In the genomic region with DNA sequence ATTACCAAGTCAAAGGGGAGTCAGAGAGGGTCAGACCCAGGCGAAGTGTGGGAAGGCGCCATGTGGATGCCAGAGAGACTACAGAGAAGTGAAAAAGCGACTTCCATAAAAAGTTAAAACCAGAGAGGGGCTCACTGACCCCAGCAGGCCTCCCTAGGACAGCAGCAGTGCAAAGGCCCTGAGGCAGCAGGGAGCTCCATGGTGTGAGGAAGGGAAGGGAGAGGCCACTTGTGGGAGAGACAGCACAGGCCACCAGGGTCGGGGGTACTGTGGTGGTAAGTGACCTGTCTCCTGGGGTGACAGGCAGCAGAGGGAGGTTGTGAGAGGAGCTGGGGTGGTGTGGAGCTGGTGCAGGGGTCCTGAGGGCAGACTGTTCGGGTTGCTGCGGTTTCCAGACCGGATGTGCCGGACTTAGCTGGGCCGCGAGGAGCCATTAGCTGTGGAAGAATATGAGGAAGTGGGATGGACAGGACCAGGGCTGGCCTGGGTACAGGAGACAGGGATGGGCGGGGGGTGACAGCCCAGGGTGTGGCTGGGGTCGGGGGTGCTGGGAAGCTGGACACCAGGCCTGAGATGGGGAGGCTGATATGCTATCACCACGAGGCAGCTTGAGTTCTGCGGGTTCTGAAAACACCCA, we compare ENCODE assay signal across 2 cellular contexts.
A peak's percentile ranks its signal among the peaks of the same experiment; 100 is the strongest.
TF ChIP-seq lines count a peak whose summit lies in the region.

No MANE protein-coding gene starts in this region.

TF ChIP-seq in GM23338, 12 proteins besides CTCF, POLR2A, EP300 and RAD21 (continues in another document):
- TF ChIP-seq POLR2AphosphoS5 (IDR thresholded peaks at IDR 0.05; ENCODE audit: low read depth), result no peak
- no peak for TF ChIP-seq ZNF331 (CRISPR knock-in tag; IDR thresholded peaks at IDR 0.05; ENCODE audit: low read depth)
- TF ChIP-seq, protein P1, sequence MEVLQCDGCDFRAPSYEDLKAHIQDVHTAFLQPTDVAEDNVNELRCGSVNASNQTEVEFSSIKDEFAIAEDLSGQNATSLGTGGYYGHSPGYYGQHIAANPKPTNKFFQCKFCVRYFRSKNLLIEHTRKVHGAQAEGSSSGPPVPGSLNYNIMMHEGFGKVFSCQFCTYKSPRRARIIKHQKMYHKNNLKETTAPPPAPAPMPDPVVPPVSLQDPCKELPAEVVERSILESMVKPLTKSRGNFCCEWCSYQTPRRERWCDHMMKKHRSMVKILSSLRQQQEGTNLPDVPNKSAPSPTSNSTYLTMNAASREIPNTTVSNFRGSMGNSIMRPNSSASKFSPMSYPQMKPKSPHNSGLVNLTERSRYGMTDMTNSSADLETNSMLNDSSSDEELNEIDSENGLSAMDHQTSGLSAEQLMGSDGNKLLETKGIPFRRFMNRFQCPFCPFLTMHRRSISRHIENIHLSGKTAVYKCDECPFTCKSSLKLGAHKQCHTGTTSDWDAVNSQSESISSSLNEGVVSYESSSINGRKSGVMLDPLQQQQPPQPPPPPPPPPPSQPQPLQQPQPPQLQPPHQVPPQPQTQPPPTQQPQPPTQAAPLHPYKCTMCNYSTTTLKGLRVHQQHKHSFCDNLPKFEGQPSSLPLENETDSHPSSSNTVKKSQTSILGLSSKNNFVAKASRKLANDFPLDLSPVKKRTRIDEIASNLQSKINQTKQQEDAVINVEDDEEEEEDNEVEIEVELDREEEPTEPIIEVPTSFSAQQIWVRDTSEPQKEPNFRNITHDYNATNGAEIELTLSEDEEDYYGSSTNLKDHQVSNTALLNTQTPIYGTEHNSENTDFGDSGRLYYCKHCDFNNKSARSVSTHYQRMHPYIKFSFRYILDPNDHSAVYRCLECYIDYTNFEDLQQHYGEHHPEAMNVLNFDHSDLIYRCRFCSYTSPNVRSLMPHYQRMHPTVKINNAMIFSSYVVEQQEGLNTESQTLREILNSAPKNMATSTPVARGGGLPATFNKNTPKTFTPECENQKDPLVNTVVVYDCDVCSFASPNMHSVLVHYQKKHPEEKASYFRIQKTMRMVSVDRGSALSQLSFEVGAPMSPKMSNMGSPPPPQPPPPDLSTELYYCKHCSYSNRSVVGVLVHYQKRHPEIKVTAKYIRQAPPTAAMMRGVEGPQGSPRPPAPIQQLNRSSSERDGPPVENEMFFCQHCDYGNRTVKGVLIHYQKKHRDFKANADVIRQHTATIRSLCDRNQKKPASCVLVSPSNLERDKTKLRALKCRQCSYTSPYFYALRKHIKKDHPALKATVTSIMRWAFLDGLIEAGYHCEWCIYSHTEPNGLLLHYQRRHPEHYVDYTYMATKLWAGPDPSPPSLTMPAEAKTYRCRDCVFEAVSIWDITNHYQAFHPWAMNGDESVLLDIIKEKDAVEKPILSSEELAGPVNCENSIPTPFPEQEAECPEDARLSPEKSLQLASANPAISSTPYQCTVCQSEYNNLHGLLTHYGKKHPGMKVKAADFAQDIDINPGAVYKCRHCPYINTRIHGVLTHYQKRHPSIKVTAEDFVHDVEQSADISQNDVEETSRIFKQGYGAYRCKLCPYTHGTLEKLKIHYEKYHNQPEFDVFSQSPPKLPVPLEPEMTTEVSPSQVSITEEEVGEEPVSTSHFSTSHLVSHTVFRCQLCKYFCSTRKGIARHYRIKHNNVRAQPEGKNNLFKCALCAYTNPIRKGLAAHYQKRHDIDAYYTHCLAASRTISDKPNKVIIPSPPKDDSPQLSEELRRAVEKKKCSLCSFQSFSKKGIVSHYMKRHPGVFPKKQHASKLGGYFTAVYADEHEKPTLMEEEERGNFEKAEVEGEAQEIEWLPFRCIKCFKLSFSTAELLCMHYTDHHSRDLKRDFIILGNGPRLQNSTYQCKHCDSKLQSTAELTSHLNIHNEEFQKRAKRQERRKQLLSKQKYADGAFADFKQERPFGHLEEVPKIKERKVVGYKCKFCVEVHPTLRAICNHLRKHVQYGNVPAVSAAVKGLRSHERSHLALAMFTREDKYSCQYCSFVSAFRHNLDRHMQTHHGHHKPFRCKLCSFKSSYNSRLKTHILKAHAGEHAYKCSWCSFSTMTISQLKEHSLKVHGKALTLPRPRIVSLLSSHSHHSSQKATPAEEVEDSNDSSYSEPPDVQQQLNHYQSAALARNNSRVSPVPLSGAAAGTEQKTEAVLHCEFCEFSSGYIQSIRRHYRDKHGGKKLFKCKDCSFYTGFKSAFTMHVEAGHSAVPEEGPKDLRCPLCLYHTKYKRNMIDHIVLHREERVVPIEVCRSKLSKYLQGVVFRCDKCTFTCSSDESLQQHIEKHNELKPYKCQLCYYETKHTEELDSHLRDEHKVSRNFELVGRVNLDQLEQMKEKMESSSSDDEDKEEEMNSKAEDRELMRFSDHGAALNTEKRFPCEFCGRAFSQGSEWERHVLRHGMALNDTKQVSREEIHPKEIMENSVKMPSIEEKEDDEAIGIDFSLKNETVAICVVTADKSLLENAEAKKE (CRISPR knock-in tag; IDR thresholded peaks at IDR 0.05), result no peak
- TF ChIP-seq, protein P2, sequence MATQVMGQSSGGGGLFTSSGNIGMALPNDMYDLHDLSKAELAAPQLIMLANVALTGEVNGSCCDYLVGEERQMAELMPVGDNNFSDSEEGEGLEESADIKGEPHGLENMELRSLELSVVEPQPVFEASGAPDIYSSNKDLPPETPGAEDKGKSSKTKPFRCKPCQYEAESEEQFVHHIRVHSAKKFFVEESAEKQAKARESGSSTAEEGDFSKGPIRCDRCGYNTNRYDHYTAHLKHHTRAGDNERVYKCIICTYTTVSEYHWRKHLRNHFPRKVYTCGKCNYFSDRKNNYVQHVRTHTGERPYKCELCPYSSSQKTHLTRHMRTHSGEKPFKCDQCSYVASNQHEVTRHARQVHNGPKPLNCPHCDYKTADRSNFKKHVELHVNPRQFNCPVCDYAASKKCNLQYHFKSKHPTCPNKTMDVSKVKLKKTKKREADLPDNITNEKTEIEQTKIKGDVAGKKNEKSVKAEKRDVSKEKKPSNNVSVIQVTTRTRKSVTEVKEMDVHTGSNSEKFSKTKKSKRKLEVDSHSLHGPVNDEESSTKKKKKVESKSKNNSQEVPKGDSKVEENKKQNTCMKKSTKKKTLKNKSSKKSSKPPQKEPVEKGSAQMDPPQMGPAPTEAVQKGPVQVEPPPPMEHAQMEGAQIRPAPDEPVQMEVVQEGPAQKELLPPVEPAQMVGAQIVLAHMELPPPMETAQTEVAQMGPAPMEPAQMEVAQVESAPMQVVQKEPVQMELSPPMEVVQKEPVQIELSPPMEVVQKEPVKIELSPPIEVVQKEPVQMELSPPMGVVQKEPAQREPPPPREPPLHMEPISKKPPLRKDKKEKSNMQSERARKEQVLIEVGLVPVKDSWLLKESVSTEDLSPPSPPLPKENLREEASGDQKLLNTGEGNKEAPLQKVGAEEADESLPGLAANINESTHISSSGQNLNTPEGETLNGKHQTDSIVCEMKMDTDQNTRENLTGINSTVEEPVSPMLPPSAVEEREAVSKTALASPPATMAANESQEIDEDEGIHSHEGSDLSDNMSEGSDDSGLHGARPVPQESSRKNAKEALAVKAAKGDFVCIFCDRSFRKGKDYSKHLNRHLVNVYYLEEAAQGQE (IDR thresholded peaks at IDR 0.05; ENCODE audit: unreplicated experiment), result no peak
- no peak for TF ChIP-seq EZH2phosphoT487 (IDR thresholded peaks at IDR 0.05; ENCODE audit: unreplicated experiment)
- TF ChIP-seq EZH2 (IDR thresholded peaks at IDR 0.05; ENCODE audit: low read depth, unreplicated experiment), result no peak
- no peak for TF ChIP-seq JUNB (IDR thresholded peaks at IDR 0.05; ENCODE audit: unreplicated experiment)
- no peak for TF ChIP-seq NANOG (IDR thresholded peaks at IDR 0.05; ENCODE audit: borderline replicate concordance)

TF ChIP-seq in K562, 482 proteins besides CTCF, POLR2A, EP300 and RAD21:
- TF ChIP-seq CBFA2T3 (IDR thresholded peaks at IDR 0.05) (0 out of 2 replicates have a peak, but pooled peaks have one; percentile 11), CBX1 (IDR thresholded peaks at IDR 0.05; ENCODE audit: low read depth) (no peak), SPI1 (IDR thresholded peaks at IDR 0.05; ENCODE audit: borderline replicate concordance, low read depth, low read length) (peak; percentile 62; the same call in 1 of the 2 replicates), POLR2G (IDR thresholded peaks at IDR 0.05; ENCODE audit: low read depth, low read length) (peak; percentile 67; the same call in 1 of the 2 replicates), HNRNPK (IDR thresholded peaks at IDR 0.05; ENCODE audit: low read depth, low read length, poor library complexity, severe bottlenecking) (no peak)
